Comparison of ENCODE assay signal across 9 cellular contexts in the genomic region with DNA sequence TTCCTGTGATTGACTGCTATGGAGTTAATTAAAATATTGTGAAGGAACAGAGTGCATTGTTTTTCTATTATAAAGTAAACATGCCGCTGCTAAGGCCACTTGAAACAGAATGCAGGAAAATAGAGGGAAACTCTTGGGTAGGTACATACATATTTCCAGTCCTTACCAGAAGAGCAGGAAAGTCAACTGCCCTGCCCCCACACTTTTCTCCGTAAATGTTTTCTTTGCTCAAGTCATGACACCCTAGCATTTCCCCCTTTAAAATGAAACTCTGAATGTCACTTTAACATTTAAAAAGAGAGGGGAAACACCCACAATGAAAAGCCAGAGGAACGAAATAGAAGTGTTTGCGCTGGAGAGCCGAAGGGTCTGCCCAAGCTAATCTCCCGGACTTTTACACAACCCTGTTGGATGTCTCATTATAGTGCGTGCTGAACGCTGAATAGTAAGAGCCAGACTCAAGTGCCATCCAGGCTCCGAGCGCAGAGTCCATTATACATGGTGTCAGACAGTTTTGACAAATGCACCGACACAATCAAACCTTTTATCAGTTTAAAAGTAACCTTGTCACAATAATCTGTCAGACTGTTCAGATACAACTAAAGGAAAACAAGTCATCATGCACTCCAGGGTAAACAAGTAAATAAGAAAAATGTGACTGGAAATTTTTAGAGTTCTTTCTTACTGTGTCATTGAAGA.
DNase-seq lines count a peak whose midpoint lies in the region; ATAC-seq and TF ChIP-seq lines count a peak whose summit lies in the region.
"Had no signal": no experiment of that assay in that cellular context is flagged by ENCODE, and none has a peak within 500 bp of the region (broad histone marks: within the 10 kb centered on the region; RNA-seq: fewer than 3 reads in every experiment).

No MANE protein-coding gene starts in this region.

- no peaks in the 10 kb centered on the region for H3K9me3 Mint-ChIP-seq in endodermal cell

- H3K27me3 Mint-ChIP-seq in endodermal cell (ENCODE audit: insufficient read depth), result peaks cover 30% of the 10 kb centered on the region

- WGBS in endodermal cell (ENCODE audit: insufficient coverage in 1 of 2, insufficient read length in 1 of 2), 2 experiments, result 43 to 71% methylated on average over 10 to 11 of the region's 11 CpGs

- peak overlapping the region; percentile 32 for H3K4me3 Mint-ChIP-seq in endodermal cell

- H3K4me1 Mint-ChIP-seq in endodermal cell, result peaks cover 28% of the 10 kb centered on the region

- H3K36me3 Mint-ChIP-seq in endodermal cell (ENCODE audit: low read depth), result no peaks in the 10 kb centered on the region

- H3K9me3 ChIP-seq in endodermal cell (ENCODE audit: control insufficient read depth, low read length) (no peaks in the 10 kb centered on the region), muscle layer of duodenum (ENCODE audit: control insufficient read depth in 1 of 2, low read length in 2 of 2) (no peaks in the 10 kb centered on the region)
- H3K9me3 ChIP-seq: Peyer's patch had no signal

- H3K36me3 ChIP-seq in endodermal cell (ENCODE audit: control insufficient read depth, insufficient read depth, low read length) (no peaks in the 10 kb centered on the region), muscle layer of duodenum (ENCODE audit: control insufficient read depth in 1 of 2, insufficient read depth in 2 of 2, low read length in 2 of 2) (peaks cover 0 to 2% of the 10 kb centered on the region in 2 donors)
- H3K36me3 ChIP-seq: Peyer's patch had no signal

- no peak overlapping the region for H3K4me3 ChIP-seq in endodermal cell (ENCODE audit: low read length)
- peak overlapping the region; percentile 32 to 40 for H3K4me3 ChIP-seq in muscle layer of duodenum (ENCODE audit: low read depth in 1 of 2, low read length in 2 of 2)

- peak overlapping the region; percentile 2 for H3K27ac Mint-ChIP-seq in endodermal cell

- H3K9ac ChIP-seq in endodermal cell (ENCODE audit: extremely low read depth, low read length, poor library complexity, severe bottlenecking), result no peak overlapping the region

- H3K27ac ChIP-seq in endodermal cell (ENCODE audit: low read depth, low read length) (peak overlapping the region; percentile 33), muscle layer of duodenum (ENCODE audit: low read length) (no peak overlapping the region)
- H3K27ac ChIP-seq: Peyer's patch had no signal

- peaks cover 35% of the 10 kb centered on the region for H3K27me3 ChIP-seq in endodermal cell (ENCODE audit: control insufficient read depth, insufficient read depth, low read length, poor library complexity, severe bottlenecking)
- H3K27me3 ChIP-seq in muscle layer of duodenum (ENCODE audit: low read depth, low read length), result no peaks in the 10 kb centered on the region
- H3K27me3 ChIP-seq: Peyer's patch had no signal

- ATAC-seq in GM21423 (IDR thresholded peaks at IDR 0.05; ENCODE audit: unreplicated experiment), result no peak

- DNase-seq in COR-L47 (lab: John Stamatoyannopoulos, UW) (peak; percentile 15), NCI-H128 (lab: John Stamatoyannopoulos, UW; ENCODE audit: unreplicated experiment) (peak; percentile 71), endodermal cell (no peak), anterior cingulate cortex (lab: John Stamatoyannopoulos, UW) (no peak), GM10248 (ENCODE audit: extremely low spot score) (no peak), OCI-M1 (lab: John Stamatoyannopoulos, UW) (no peak)

- no peak for TF ChIP-seq CTCF in endodermal cell (conservative IDR thresholded peaks at IDR 0.05)
- TF ChIP-seq CTCF in GM10248 (IDR thresholded peaks at IDR 0.05; ENCODE audit: control extremely low read depth, extremely low read depth, low read depth, missing control alignments), result no peak

- CTCF ChIA-PET in GM10248 (lab: Yijun Ruan, JAX), result interaction anchor here (1.3 kb wide), 1 partner anchor 26 kb away, joined by 3 read pairs; no protein-coding TSS in a partner anchor

- POLR2A ChIA-PET in GM10248 (lab: Yijun Ruan, JAX), result no interaction called here

- H3K4me1 ChIP-seq in endodermal cell (ENCODE audit: control insufficient read depth, insufficient read depth, low read length) (no peaks in the 10 kb centered on the region), muscle layer of duodenum (ENCODE audit: control insufficient read depth in 1 of 2, insufficient read depth in 2 of 2, low read length in 2 of 2) (no peaks in the 10 kb centered on the region)

Comparison
In these comparisons a context has a peak if more than half of its experiments do, and no peak if none do; other contexts are left out.
1. DNase-seq: peak in COR-L47 (single experiment) and NCI-H128 (single experiment); none in endodermal cell (single experiment), anterior cingulate cortex (0 of 58), GM10248 (single experiment) and OCI-M1 (single experiment).